Comparison of ENCODE assay signal across 33 cellular contexts in genomic region chr19:13896227-13896626, GRCh38. TPM values are rescaled to one million over a fixed set of nuclear protein-coding genes. Genes with fewer than 3 reads are reported as not detected.
"Had no signal": no experiment of that assay in that cellular context is flagged by ENCODE, and none has a peak within 500 bp of the region (broad histone marks: within the 10 kb centered on the region; RNA-seq: fewer than 3 reads in every experiment).

No MANE protein-coding gene starts in this region.

- DNase-seq: activated B cell treated with CpG ODN at 0.5 μM for 24 hours; activated CD4-positive, alpha-beta T cell treated with anti-CD3 and anti-CD28 coated beads for 48 hours; activated CD4-positive, alpha-beta T cell treated with anti-CD3 and anti-CD28 coated beads, Interleukin-2, amount 50 U/mL, for 1 hour; activated CD4-positive, alpha-beta T cell treated with anti-CD3 and anti-CD28 coated beads, Interleukin-2, amount 50 U/mL, for 48 hours; activated CD8-positive, alpha-beta memory T cell treated with anti-CD3 and anti-CD28 coated beads for 24 hours; activated CD8-positive, alpha-beta T cell treated with anti-CD3 and anti-CD28 coated beads for 36 hours; activated effector memory CD4-positive, alpha-beta T cell treated with anti-CD3 and anti-CD28 coated beads, Interleukin-2, amount 50 U/mL, for 16 hours; activated naive CD4-positive, alpha-beta T cell treated with anti-CD3 and anti-CD28 coated beads for 36 hours; activated naive CD8-positive, alpha-beta T cell treated with anti-CD3 and anti-CD28 coated beads for 36 hours; activated naive CD8-positive, alpha-beta T cell treated with anti-CD3 and anti-CD28 coated beads, Interleukin-2, amount 50 U/mL, for 24 hours; activated T-cell treated with anti-CD3 and anti-CD28 coated beads, Interleukin-2, amount 50 U/mL, for 4 hours; adrenal gland; amygdala; aorta; cortex of kidney; dermis blood vessel endothelial cell; effector CD4-positive, alpha-beta T cell; effector memory CD8-positive, alpha-beta T cell; esophagus squamous epithelium; foreskin melanocyte; head of caudate nucleus; T-helper 1 cell; T-helper 17 cell; T1000 had no signal

- H3K4me3 ChIP-seq: adrenal gland, esophagus squamous epithelium had no signal

- H3K27me3 ChIP-seq: adrenal gland, esophagus squamous epithelium had no signal

- H3K9me3 ChIP-seq: adrenal gland, esophagus squamous epithelium had no signal

- ATAC-seq: activated CD4-positive, CD25-positive, alpha-beta regulatory T cell treated with anti-CD3 and anti-CD28 coated beads, Interleukin-2, amount 50 U/mL, for 24 hours; activated CD8-positive, alpha-beta T cell treated with anti-CD3 and anti-CD28 coated beads for 36 hours; activated naive CD8-positive, alpha-beta T cell treated with anti-CD3 and anti-CD28 coated beads, Interleukin-2, amount 50 U/mL, for 24 hours; activated T-cell treated with anti-CD3 and anti-CD28 coated beads, Interleukin-2, amount 50 U/mL, for 4 hours; effector memory CD8-positive, alpha-beta T cell; T-helper 17 cell had no signal

- H3K36me3 ChIP-seq: adrenal gland had no signal

- FAIRE-seq: bronchial epithelial cell, endothelial cell of umbilical vein had no signal

- H3K27ac ChIP-seq: adrenal gland, epithelial cell of prostate, esophagus squamous epithelium, VCaP had no signal

- H3K4me1 ChIP-seq: adrenal gland, esophagus squamous epithelium had no signal

RNA-seq across cellular contexts. Expression of gene NANOS3, which starts 19.3 kb away (rescaled TPM):
- total RNA-seq: activated B cell treated with CpG ODN at 0.5 μM for 24 hours, dermis blood vessel endothelial cell, esophagus squamous epithelium, fibroblast of lung, fibroblast of villous mesenchyme had no signal
- polyA plus RNA-seq: esophagus, fibroblast of lung had no signal

RNA-seq across cellular contexts. Expression of gene PODNL1, which starts 42.0 kb away (rescaled TPM):
- total RNA-seq: activated B cell treated with CpG ODN at 0.5 μM for 24 hours; activated CD8-positive, alpha-beta T cell treated with anti-CD3 and anti-CD28 coated beads for 36 hours; activated naive CD8-positive, alpha-beta T cell treated with anti-CD3 and anti-CD28 coated beads for 36 hours; activated T-helper 1 cell treated with anti-CD3 and anti-CD28 coated beads, Interleukin-12 subunit alpha, Interleukin-12 subunit beta, Interleukin-2, Interleukin-4 antibody, amounts not matched to agents 30 ng/mL and 10 ng/mL and 1 ng/mL, durations not matched to agents 14 hours and 24 hours and 36 hours; bronchial epithelial cell; endothelial cell of umbilical vein had no signal
